ENCODE assay signal across 12 cellular contexts in the genomic region with DNA sequence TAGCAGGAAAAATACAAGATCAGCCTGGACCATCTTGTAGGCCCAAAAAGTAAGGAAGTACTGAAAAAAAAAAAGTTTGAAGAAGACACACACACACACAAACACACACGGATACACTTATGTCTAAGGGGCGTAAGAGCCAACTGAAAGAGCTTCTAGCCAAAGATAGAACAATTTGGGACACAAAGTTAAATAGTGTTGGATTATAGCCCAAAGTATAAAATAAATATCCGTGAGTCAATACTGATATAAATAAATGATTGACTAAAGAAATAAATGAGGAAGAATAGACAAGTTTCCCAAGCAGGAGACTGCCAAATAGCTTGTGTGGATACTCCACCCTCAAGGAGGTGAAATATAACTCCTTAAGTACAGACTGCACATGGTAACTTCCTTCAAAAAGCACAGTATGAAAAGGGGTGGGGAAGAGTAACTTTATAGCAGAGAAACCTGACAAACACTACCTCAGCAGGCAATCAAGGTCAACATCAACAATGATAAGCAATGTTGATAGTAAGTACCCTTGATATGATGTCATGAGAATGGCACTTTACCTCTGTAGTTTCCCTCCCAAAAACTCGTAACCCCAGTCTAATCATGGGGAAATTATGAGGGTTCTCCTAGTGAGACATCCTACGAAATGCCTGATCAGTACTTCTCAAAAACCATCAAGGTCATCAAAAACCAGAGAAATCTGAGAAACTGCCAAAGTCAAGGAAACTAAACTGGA.
"Had no signal": no experiment of that assay in that cellular context is flagged by ENCODE, and none has a peak within 500 bp of the region (broad histone marks: within the 10 kb centered on the region; RNA-seq: fewer than 3 reads in every experiment).

No MANE protein-coding gene starts in this region.

- H3K36me3 ChIP-seq: ovary had no signal

- DNase-seq: activated CD4-positive, alpha-beta T cell treated with anti-CD3 and anti-CD28 coated beads for 1 hour; activated CD4-positive, alpha-beta T cell treated with anti-CD3 and anti-CD28 coated beads, Interleukin-2, amount 50 U/mL, for 48 hours; activated CD8-positive, alpha-beta memory T cell treated with anti-CD3 and anti-CD28 coated beads, Interleukin-2, amount 10 ng/mL, durations not matched to agents 7 days and 5 days; activated gamma-delta T cell; activated naive CD8-positive, alpha-beta T cell treated with anti-CD3 and anti-CD28 coated beads for 36 hours; activated T-cell treated with anti-CD3 and anti-CD28 coated beads, Interleukin-2, amount 50 U/mL, for 24 hours; immature natural killer cell; ovary; substantia nigra had no signal

- H3K9me3 ChIP-seq: ovary had no signal

- H3K4me3 ChIP-seq: ovary, skin epidermis had no signal

- ATAC-seq: activated CD8-positive, alpha-beta memory T cell treated with anti-CD3 and anti-CD28 coated beads, Interleukin-2, amount 10 ng/mL, durations not matched to agents 7 days and 5 days; esophagus mucosa; stimulated activated memory B cell treated with anti-CD40 and anti-IgM and Interleukin-4, amounts not matched to agents 10 μg/mL and 1 μg/mL and 100 μg/mL, for 72 hours had no signal

- H3K27me3 ChIP-seq: ovary had no signal

- H3K27ac ChIP-seq: ovary, skin epidermis had no signal
